ENCODE assay signal across 1 cellular context in the genomic region with DNA sequence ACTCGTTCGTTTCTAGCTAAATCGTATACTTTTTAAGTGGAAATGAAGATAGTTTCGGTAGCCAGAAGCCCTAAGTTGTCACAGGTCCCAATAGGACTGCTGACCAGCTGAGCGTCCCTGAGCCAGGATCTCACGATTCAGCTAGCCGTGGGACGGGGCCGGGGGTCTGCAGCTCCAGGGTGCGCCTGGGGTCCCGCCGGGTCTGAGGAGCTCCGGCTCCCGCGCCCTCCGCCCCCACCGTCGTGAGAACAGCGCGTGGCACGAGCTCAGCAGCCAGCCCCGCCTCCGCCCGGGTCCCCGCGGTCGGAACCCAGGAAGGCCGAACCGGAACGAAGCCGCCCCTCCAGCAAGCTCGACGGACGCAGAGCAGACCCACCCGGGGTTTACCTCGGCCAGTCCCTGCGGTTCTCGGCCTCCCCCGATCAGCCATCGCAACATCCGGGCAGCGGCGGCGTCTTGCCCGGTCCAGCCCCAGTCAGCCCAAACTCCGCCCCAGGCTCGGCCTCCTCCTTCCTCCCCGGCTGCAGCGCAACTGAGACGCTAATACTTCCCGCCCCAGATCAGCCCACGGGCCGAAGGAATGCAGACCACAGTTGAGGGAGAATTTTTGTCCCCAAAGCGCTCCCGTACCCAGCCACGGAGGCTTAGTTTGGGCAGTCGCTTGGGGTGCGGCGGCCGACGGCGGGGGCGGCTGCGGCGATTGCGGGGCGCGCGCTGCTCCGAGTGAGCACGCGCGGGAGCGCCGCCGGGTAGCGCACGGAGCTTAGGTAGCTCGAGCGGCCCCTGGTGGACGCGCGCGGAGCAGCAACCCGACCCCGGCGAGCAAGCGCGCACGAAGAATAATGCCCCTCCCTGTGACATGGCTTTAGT.
A peak's percentile ranks its signal among the peaks of the same experiment; 100 is the strongest.
TF ChIP-seq lines count a peak whose summit lies in the region.

Gene WDR41 (minus strand): TSS at position 534 of the 870 bp plus-strand sequence. CDS start 96 bp downstream, at position 438.

TF ChIP-seq in HEK293, 187 proteins besides CTCF, POLR2A, EP300 and RAD21 (continued from another document and continues in another):
- TF ChIP-seq REST (tag by site-specific recombination; IDR thresholded peaks at IDR 0.05) (peak; percentile 35; the same call in 1 of the 2 replicates), SCRT1 (tag by site-specific recombination; IDR thresholded peaks at IDR 0.05; ENCODE audit: borderline replicate concordance) (no peak), ZNF677 (tag by site-specific recombination; IDR thresholded peaks at IDR 0.05) (no peak), ZNF510 (tag by site-specific recombination; IDR thresholded peaks at IDR 0.05; ENCODE audit: insufficient replicate concordance) (no peak), KLF16 (tag by site-specific recombination; IDR thresholded peaks at IDR 0.05) (no peak), ZNF175 (tag by site-specific recombination; IDR thresholded peaks at IDR 0.05) (no peak), ZNF707 (tag by site-specific recombination; IDR thresholded peaks at IDR 0.05) (no peak), ZNF660 (tag by site-specific recombination; IDR thresholded peaks at IDR 0.05) (peak; percentile 91), ZNF266 (tag by site-specific recombination; IDR thresholded peaks at IDR 0.05; ENCODE audit: low read depth) (no peak), YY1 (tag by site-specific recombination; IDR thresholded peaks at IDR 0.05) (peak; percentile 55; the same call in 1 of the 2 replicates), ZSCAN30 (tag by site-specific recombination; IDR thresholded peaks at IDR 0.05) (peak; percentile 56), ZBTB8A (tag by site-specific recombination; IDR thresholded peaks at IDR 0.05) (peak; percentile 90), HOXA7 (CRISPR knock-in tag; IDR thresholded peaks at IDR 0.05; ENCODE audit: borderline replicate concordance) (no peak), ZNF610 (tag by site-specific recombination; IDR thresholded peaks at IDR 0.05; ENCODE audit: borderline replicate concordance) (no peak), ZBTB44 (tag by site-specific recombination; IDR thresholded peaks at IDR 0.05) (peak; percentile 29; the same call in 1 of the 2 replicates), ZNF558 (tag by site-specific recombination; IDR thresholded peaks at IDR 0.05) (no peak), ZNF423 (tag by site-specific recombination; IDR thresholded peaks at IDR 0.05) (no peak), BCL6B (tag by site-specific recombination; IDR thresholded peaks at IDR 0.05) (no peak), SETDB1 (IDR thresholded peaks at IDR 0.05; ENCODE audit: insufficient read length, low read length) (no peak), GLI4 (tag by site-specific recombination; IDR thresholded peaks at IDR 0.05) (no peak), ZNF585B (tag by site-specific recombination; IDR thresholded peaks at IDR 0.05) (no peak), ZNF157 (tag by site-specific recombination; IDR thresholded peaks at IDR 0.05) (no peak), ZBTB48 (tag by site-specific recombination; IDR thresholded peaks at IDR 0.05) (peak; percentile 42; the same call in 1 of the 2 replicates), ZNF121 (tag by site-specific recombination; IDR thresholded peaks at IDR 0.05) (0 out of 2 replicates have a peak, but pooled peaks have one; percentile 37), ZEB2 (tag by site-specific recombination; IDR thresholded peaks at IDR 0.05) (peak; percentile 85), YY2 (tag by site-specific recombination; IDR thresholded peaks at IDR 0.05) (no peak), ZXDB (tag by site-specific recombination; IDR thresholded peaks at IDR 0.05) (peak; percentile 96), ZNF768 (tag by site-specific recombination; IDR thresholded peaks at IDR 0.05) (no peak), MZF1 (tag by site-specific recombination; IDR thresholded peaks at IDR 0.05; ENCODE audit: borderline replicate concordance) (peak; percentile 71), ZNF398 (tag by site-specific recombination; IDR thresholded peaks at IDR 0.05) (peak; percentile 80; the same call in 1 of the 2 replicates), ZNF248 (tag by site-specific recombination; IDR thresholded peaks at IDR 0.05) (no peak), ZNF350 (tag by site-specific recombination; IDR thresholded peaks at IDR 0.05) (no peak), ZNF133 (tag by site-specific recombination; IDR thresholded peaks at IDR 0.05) (0 out of 2 replicates have a peak, but pooled peaks have one; percentile 6), ZNF791 (tag by site-specific recombination; IDR thresholded peaks at IDR 0.05) (no peak), ZSCAN23 (tag by site-specific recombination; IDR thresholded peaks at IDR 0.05) (no peak), ZNF785 (tag by site-specific recombination; IDR thresholded peaks at IDR 0.05) (no peak), ZSCAN16 (tag by site-specific recombination; IDR thresholded peaks at IDR 0.05) (0 out of 2 replicates have a peak, but pooled peaks have one; percentile 1), ZNF132 (tag by site-specific recombination; IDR thresholded peaks at IDR 0.05; ENCODE audit: borderline replicate concordance) (no peak), SP7 (tag by site-specific recombination; IDR thresholded peaks at IDR 0.05) (peak; percentile 80), ZNF600 (tag by site-specific recombination; IDR thresholded peaks at IDR 0.05) (peak; percentile 93), ZBTB1 (tag by site-specific recombination; IDR thresholded peaks at IDR 0.05) (peak; percentile 69; the same call in 1 of the 2 replicates), ZNF37A (tag by site-specific recombination; IDR thresholded peaks at IDR 0.05) (no peak), MEIS1 (CRISPR knock-in tag; IDR thresholded peaks at IDR 0.05; ENCODE audit: borderline replicate concordance) (no peak), INSM2 (tag by site-specific recombination; IDR thresholded peaks at IDR 0.05) (no peak), SCRT2 (tag by site-specific recombination; IDR thresholded peaks at IDR 0.05) (no peak), ZNF501 (tag by site-specific recombination; IDR thresholded peaks at IDR 0.05) (peak; percentile 93), ZFHX2 (tag by site-specific recombination; conservative IDR thresholded peaks at IDR 0.05) (peak; percentile 88), KLF7 (tag by site-specific recombination; IDR thresholded peaks at IDR 0.05; ENCODE audit: borderline replicate concordance) (peak; percentile 60; the same call in 1 of the 2 replicates), ZNF624 (tag by site-specific recombination; IDR thresholded peaks at IDR 0.05) (no peak), ZNF449 (tag by site-specific recombination; IDR thresholded peaks at IDR 0.05) (0 out of 2 replicates have a peak, but pooled peaks have one; percentile 46)
- TF ChIP-seq, protein P1, sequence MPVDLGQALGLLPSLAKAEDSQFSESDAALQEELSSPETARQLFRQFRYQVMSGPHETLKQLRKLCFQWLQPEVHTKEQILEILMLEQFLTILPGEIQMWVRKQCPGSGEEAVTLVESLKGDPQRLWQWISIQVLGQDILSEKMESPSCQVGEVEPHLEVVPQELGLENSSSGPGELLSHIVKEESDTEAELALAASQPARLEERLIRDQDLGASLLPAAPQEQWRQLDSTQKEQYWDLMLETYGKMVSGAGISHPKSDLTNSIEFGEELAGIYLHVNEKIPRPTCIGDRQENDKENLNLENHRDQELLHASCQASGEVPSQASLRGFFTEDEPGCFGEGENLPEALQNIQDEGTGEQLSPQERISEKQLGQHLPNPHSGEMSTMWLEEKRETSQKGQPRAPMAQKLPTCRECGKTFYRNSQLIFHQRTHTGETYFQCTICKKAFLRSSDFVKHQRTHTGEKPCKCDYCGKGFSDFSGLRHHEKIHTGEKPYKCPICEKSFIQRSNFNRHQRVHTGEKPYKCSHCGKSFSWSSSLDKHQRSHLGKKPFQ (tag by site-specific recombination; IDR thresholded peaks at IDR 0.05), result 0 out of 2 replicates have a peak, but pooled peaks have one; percentile 44
- TF ChIP-seq, protein P2, sequence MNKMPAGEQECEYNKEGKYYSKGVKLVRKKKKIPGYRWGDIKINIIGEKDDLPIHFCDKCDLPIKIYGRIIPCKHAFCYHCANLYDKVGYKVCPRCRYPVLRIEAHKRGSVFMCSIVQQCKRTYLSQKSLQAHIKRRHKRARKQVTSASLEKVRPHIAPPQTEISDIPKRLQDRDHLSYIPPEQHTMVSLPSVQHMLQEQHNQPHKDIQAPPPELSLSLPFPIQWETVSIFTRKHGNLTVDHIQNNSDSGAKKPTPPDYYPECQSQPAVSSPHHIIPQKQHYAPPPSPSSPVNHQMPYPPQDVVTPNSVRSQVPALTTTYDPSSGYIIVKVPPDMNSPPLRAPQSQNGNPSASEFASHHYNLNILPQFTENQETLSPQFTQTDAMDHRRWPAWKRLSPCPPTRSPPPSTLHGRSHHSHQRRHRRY (tag by site-specific recombination; IDR thresholded peaks at IDR 0.05), result no peak
